Comparison of ENCODE assay signal across 22 cellular contexts in the genomic region with DNA sequence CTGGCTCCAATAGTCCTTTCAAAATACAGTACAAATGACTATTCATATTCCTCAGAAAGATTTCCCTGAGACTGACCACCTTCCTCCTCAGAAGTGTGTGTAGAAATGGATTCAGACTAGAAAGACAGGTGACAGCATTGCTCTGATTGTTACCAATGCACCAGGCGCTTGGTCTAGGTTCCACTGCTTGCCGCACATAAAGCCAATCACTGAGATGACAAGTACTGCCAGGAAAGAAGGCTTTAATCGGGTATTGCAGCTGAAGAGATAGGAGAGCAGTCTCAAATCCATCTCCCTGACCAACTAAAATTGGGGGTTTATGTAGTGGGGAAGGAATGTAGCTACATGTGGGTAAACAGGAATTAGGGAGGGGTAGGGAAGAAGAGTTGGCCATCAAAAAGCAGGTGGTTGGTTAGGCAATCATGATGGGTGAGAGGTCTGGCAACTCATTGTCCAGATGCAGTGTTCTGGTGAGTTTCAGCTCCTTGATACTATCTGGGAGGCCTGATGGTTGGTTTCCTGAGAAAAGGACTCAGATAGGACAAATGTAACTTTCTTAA.
DNase-seq lines count a peak whose midpoint lies in the region; ATAC-seq and TF ChIP-seq lines count a peak whose summit lies in the region.
"Had no signal": no experiment of that assay in that cellular context is flagged by ENCODE, and none has a peak within 500 bp of the region (broad histone marks: within the 10 kb centered on the region; RNA-seq: fewer than 3 reads in every experiment).

No MANE protein-coding gene starts in this region.

- no peak for TF ChIP-seq CTCF in psoas muscle (IDR thresholded peaks at IDR 0.05)
- TF ChIP-seq CTCF in esophagus squamous epithelium (IDR thresholded peaks at IDR 0.05): no peak
- no peak for TF ChIP-seq CTCF in neural progenitor cell (IDR thresholded peaks at IDR 0.05)
- no peak for TF ChIP-seq CTCF in endodermal cell (conservative IDR thresholded peaks at IDR 0.05)

- H3K9ac ChIP-seq in neural progenitor cell: no peak overlapping the region
- no peak overlapping the region for H3K9ac ChIP-seq in endodermal cell (ENCODE audit: extremely low read depth, low read length, poor library complexity, severe bottlenecking)

- no peak overlapping the region for H3K4me2 ChIP-seq in neural progenitor cell

- H3K36me3 Mint-ChIP-seq in neural progenitor cell (peaks cover 2% of the 10 kb centered on the region), endodermal cell (ENCODE audit: low read depth) (peaks cover 3% of the 10 kb centered on the region)
- H3K36me3 Mint-ChIP-seq: CD14-positive monocyte had no signal

- intact Hi-C loops in psoas muscle (cut with DNase I) (no loop called here), esophagus squamous epithelium (cut with DNase I) (no loop called here)

- H3K9me3 Mint-ChIP-seq in neural progenitor cell (peaks cover 5% of the 10 kb centered on the region), endodermal cell (peaks cover 6% of the 10 kb centered on the region)

- H3K4me1 Mint-ChIP-seq in neural progenitor cell (peaks cover 3% of the 10 kb centered on the region), endodermal cell (peaks cover 4% of the 10 kb centered on the region)
- H3K4me1 Mint-ChIP-seq: B cell, CD14-positive monocyte had no signal

- H3K4me3 ChIP-seq in SJCRH30 (no peak overlapping the region), psoas muscle (no peak overlapping the region), esophagus squamous epithelium (no peak overlapping the region), neural progenitor cell (no peak overlapping the region), endodermal cell (ENCODE audit: low read length) (no peak overlapping the region)
- H3K4me3 ChIP-seq: GM12878 had no signal

- H3K36me3 ChIP-seq in SJCRH30 (no peaks in the 10 kb centered on the region), psoas muscle (ENCODE audit: insufficient read depth in 1 of 2, low read depth in 1 of 2) (no peaks in the 10 kb centered on the region), esophagus squamous epithelium (no peaks in the 10 kb centered on the region), neural progenitor cell (no peaks in the 10 kb centered on the region), endodermal cell (ENCODE audit: control insufficient read depth, insufficient read depth, low read length) (no peaks in the 10 kb centered on the region)

- H3K27ac ChIP-seq in SJCRH30 (peak overlapping the region; percentile 89), psoas muscle (no peak overlapping the region), esophagus squamous epithelium (no peak overlapping the region), neural progenitor cell (no peak overlapping the region), endodermal cell (ENCODE audit: low read depth, low read length) (no peak overlapping the region)
- H3K27ac ChIP-seq: HL-60 had no signal

- no peaks in the 10 kb centered on the region for H3F3A ChIP-seq in neural progenitor cell (ENCODE audit: low read depth)

- no peaks in the 10 kb centered on the region for H4K20me1 ChIP-seq in neural progenitor cell (ENCODE audit: low read depth)

- peak; percentile 30 for DNase-seq in A172 (ENCODE audit: low spot score)
- peak; percentile 32 for DNase-seq in EL
- peak; percentile 15 to 38 for DNase-seq in SJCRH30
- peak; percentile 19 for DNase-seq in glomerular visceral epithelial cell (ENCODE audit: extremely low spot score)
- DNase-seq in psoas muscle: no peak
- DNase-seq in esophagus squamous epithelium (lab: John Stamatoyannopoulos, UW): no peak
- no peak for DNase-seq in neural progenitor cell (ENCODE audit: low spot score)
- DNase-seq in endodermal cell: no peak
- DNase-seq: 8988T, H7, KG1, NCI-H1092 treated with DMSO at 0.1 percent for 48 hours, NCI-H1436 treated with DMSO at 0.1 percent for 48 hours, NCI-H1930, NCI-H226, NCI-H510A treated with DMSO at 0.1 percent for 48 hours, NCI-H748 treated with DMSO at 0.1 percent for 48 hours had no signal

- H3K4me1 ChIP-seq in SJCRH30 (peaks cover 22% of the 10 kb centered on the region), psoas muscle (no peaks in the 10 kb centered on the region), esophagus squamous epithelium (peaks cover 0 to 5% (median 0%) of the 10 kb centered on the region in 3 donors), neural progenitor cell (no peaks in the 10 kb centered on the region), endodermal cell (ENCODE audit: control insufficient read depth, insufficient read depth, low read length) (no peaks in the 10 kb centered on the region)

- 63 to 75% (median 64%) methylated on average over 3 of the region's 3 CpGs for WGBS in psoas muscle, 3 donors
- WGBS in esophagus squamous epithelium, 2 donors: 75 to 77% methylated on average over 3 of the region's 3 CpGs
- 92 to 93% methylated on average over 2 to 3 of the region's 3 CpGs for WGBS in endodermal cell (ENCODE audit: insufficient coverage in 1 of 2, insufficient read length in 1 of 2), 2 experiments

- H3K27ac Mint-ChIP-seq in neural progenitor cell (no peak overlapping the region), endodermal cell (no peak overlapping the region)
- H3K27ac Mint-ChIP-seq: B cell, CD14-positive monocyte had no signal

- H3K4me3 Mint-ChIP-seq in neural progenitor cell (no peak overlapping the region), endodermal cell (no peak overlapping the region)
- H3K4me3 Mint-ChIP-seq: B cell, CD14-positive monocyte had no signal

- no peaks in the 10 kb centered on the region for H3K79me2 ChIP-seq in neural progenitor cell (ENCODE audit: low read depth)

- H3K27me3 ChIP-seq in SJCRH30 (no peaks in the 10 kb centered on the region), psoas muscle (ENCODE audit: insufficient read depth in 3 of 3, low read length in 2 of 3) (no peaks in the 10 kb centered on the region), esophagus squamous epithelium (no peaks in the 10 kb centered on the region), neural progenitor cell (no peaks in the 10 kb centered on the region), endodermal cell (ENCODE audit: control insufficient read depth, insufficient read depth, low read length, poor library complexity, severe bottlenecking) (peaks cover 11% of the 10 kb centered on the region)

- H3K27me3 Mint-ChIP-seq in neural progenitor cell (ENCODE audit: insufficient read depth, low read depth): peaks cover 3% of the 10 kb centered on the region
- H3K27me3 Mint-ChIP-seq in endodermal cell (ENCODE audit: insufficient read depth): peaks cover 13% of the 10 kb centered on the region
- H3K27me3 Mint-ChIP-seq: B cell had no signal

- no peak for ATAC-seq in psoas muscle
- ATAC-seq: GM12878, HepG2 had no signal

- no peak for TF ChIP-seq POLR2A in esophagus squamous epithelium (IDR thresholded peaks at IDR 0.05)

- no peak overlapping the region for H2AFZ ChIP-seq in neural progenitor cell (replicated peaks)

- H3K9me3 ChIP-seq in SJCRH30 (replicated peaks) (peaks cover 4% of the 10 kb centered on the region; the same call in 1 of the 2 replicates), psoas muscle (no peaks in the 10 kb centered on the region), esophagus squamous epithelium (no peaks in the 10 kb centered on the region), neural progenitor cell (ENCODE audit: low read depth) (no peaks in the 10 kb centered on the region), endodermal cell (ENCODE audit: control insufficient read depth, low read length) (no peaks in the 10 kb centered on the region)

Comparison
In these comparisons a context has a peak if more than half of its experiments do, and no peak if none do; other contexts are left out.
1. DNase-seq: peak in A172 (single experiment), EL (single experiment), SJCRH30 (2 of 2) and glomerular visceral epithelial cell (single experiment); none in psoas muscle (0 of 2), esophagus squamous epithelium (single experiment), neural progenitor cell (single experiment) and endodermal cell (single experiment).